1 cellular context compared by ENCODE assay signal in the genomic region with DNA sequence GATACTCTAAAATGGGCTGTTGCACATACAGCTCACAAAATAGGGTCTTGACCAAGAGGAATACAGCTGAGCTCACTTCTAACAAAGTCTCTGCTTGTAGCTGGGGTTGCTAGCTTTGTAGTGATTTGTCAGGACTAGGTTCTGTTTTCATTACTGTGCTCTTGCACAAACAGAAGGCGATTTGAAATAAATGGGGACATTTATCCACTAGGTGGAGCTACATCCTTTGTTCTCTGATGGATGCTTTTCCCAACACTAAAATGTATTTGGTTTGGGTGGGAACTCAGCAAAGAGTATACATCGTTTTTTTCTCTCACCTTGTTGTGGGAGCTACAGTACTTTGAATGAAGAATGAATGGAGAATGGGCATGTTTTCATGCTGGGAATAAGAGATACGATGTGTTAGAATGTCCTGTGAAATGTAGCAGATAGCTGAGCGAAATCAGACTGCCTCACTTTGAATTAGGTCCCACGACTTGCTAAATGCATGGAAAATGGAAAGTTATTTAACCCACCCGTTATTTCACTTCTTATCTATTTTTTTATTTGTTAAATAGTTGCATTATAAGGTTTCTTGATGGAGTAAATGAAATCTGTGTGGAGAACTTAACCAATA.
TF ChIP-seq lines count a peak whose summit lies in the region.

No MANE protein-coding gene starts in this region.

TF ChIP-seq in GM23338, 12 proteins besides CTCF, POLR2A, EP300 and RAD21 (continued from another document):
- no peak for TF ChIP-seq ZNF462 (CRISPR knock-in tag; IDR thresholded peaks at IDR 0.05)
- no peak for TF ChIP-seq EZH2 (IDR thresholded peaks at IDR 0.05; ENCODE audit: low read depth, unreplicated experiment)
